Comparison of ENCODE assay signal across 21 cellular contexts in genomic region chr17:40806131-40806530, GRCh38. TPM values are rescaled to one million over a fixed set of nuclear protein-coding genes. Genes with fewer than 3 reads are reported as not detected.
DNase-seq lines count a peak whose midpoint lies in the region; ATAC-seq, FAIRE-seq and TF ChIP-seq lines count a peak whose summit lies in the region.
"Had no signal": no experiment of that assay in that cellular context is flagged by ENCODE, and none has a peak within 500 bp of the region (broad histone marks: within the 10 kb centered on the region; RNA-seq: fewer than 3 reads in every experiment).

No MANE protein-coding gene starts in this region.

- no peak for TF ChIP-seq RAD21 in SK-N-SH (IDR thresholded peaks at IDR 0.05; ENCODE audit: low read length)

- no peaks in the 10 kb centered on the region for H3K79me2 ChIP-seq in SK-N-SH (ENCODE audit: insufficient read depth)

- WGBS in SK-N-SH (ENCODE audit: low lambda C conversion rate): 16% methylated on average over 3 of the region's 3 CpGs

- no peak overlapping the region for H3K27ac ChIP-seq in SK-N-SH (ENCODE audit: low read depth in 2 of 2, low read length in 1 of 2)
- H3K27ac ChIP-seq: 22Rv1, HL-60, Peyer's patch had no signal

- H3K9me2 ChIP-seq in SK-N-SH: no peaks in the 10 kb centered on the region

- no peak for DNase-seq in SK-N-SH
- DNase-seq in bronchial epithelial cell (ENCODE audit: low read depth): no peak
- DNase-seq: DMS79 treated with DMSO at 0.1 percent for 48 hours, H7, IMR-90, Kasumi-1, MG63, NCI-H1092, NCI-H1436 treated with DMSO at 0.1 percent for 48 hours, NCI-H2029, NCI-H446 treated with DMSO at 0.1 percent for 48 hours, Peyer's patch had no signal

- H3K4me3 ChIP-seq in SK-N-SH (ENCODE audit: low read depth in 2 of 2, low read length in 1 of 2) (no peak overlapping the region), bronchial epithelial cell (ENCODE audit: low read depth, low read length) (no peak overlapping the region)
- H3K4me3 ChIP-seq: MG63, Peyer's patch had no signal

- peak; percentile 66 for FAIRE-seq in bronchial epithelial cell (lab: Jason Lieb, UNC)

- H4K20me1 ChIP-seq in SK-N-SH (ENCODE audit: insufficient read depth): no peaks in the 10 kb centered on the region

- no peaks in the 10 kb centered on the region for H3K36me3 ChIP-seq in SK-N-SH (replicated peaks in 1 of 2; ENCODE audit: control insufficient read depth in 1 of 2, insufficient read depth in 2 of 2, low read length in 1 of 2)
- no peaks in the 10 kb centered on the region for H3K36me3 ChIP-seq in bronchial epithelial cell (ENCODE audit: control insufficient read depth, insufficient read depth, low read length)
- H3K36me3 ChIP-seq: MG63, Peyer's patch had no signal

- H3K27me3 ChIP-seq in SK-N-SH (ENCODE audit: insufficient read depth) (peaks cover 48% of the 10 kb centered on the region), bronchial epithelial cell (ENCODE audit: control insufficient read depth, insufficient read depth, low read length) (no peaks in the 10 kb centered on the region)
- H3K27me3 ChIP-seq: MG63, Peyer's patch had no signal

- no peaks in the 10 kb centered on the region for H3K9me3 ChIP-seq in SK-N-SH
- H3K9me3 ChIP-seq: MG63, Peyer's patch had no signal

- H2AFZ ChIP-seq in SK-N-SH (ENCODE audit: low read depth): no peak overlapping the region

- no peak for TF ChIP-seq CTCF in SK-N-SH (IDR thresholded peaks at IDR 0.05)
- no peak for TF ChIP-seq CTCF in bronchial epithelial cell (IDR thresholded peaks at IDR 0.05; ENCODE audit: insufficient read depth, low read length, severe bottlenecking)

- no peak for TF ChIP-seq EP300 in SK-N-SH (IDR thresholded peaks at IDR 0.05; ENCODE audit: borderline replicate concordance in 1 of 2, low read depth in 1 of 2, low read length in 1 of 2)

- CTCF ChIA-PET in SK-N-SH (lab: Yijun Ruan, JAX): interaction anchor here (1.4 to 6.7 kb wide), 4 partner anchors 36 to 862 kb away, joined by 4 to 44 read pairs (median 8); no protein-coding TSS in a partner anchor

- ATAC-seq in SK-N-SH treated with all-trans-retinoic acid at 6 μM for 48 hours (no peak), GM18909 (IDR thresholded peaks at IDR 0.05; ENCODE audit: poor library complexity, unreplicated experiment) (no peak)
- ATAC-seq: Right ventricle myocardium inferior had no signal

- POLR2A ChIA-PET in SK-N-SH (lab: Yijun Ruan, JAX): no interaction called here

- H3K4me1 ChIP-seq in SK-N-SH (ENCODE audit: control insufficient read depth in 1 of 2, insufficient read depth in 2 of 2, low read depth in 1 of 2, low read length in 1 of 2): peaks cover 0 to 2% of the 10 kb centered on the region in 2 experiments; a peak in 1 of 4 replicates
- H3K4me1 ChIP-seq: Peyer's patch had no signal

- no peak overlapping the region for H3K4me2 ChIP-seq in SK-N-SH

- H3K9ac ChIP-seq in SK-N-SH: no peak overlapping the region

- no peaks in the 10 kb centered on the region for H3F3A ChIP-seq in SK-N-SH (replicated peaks; ENCODE audit: insufficient read depth)

TF ChIP-seq in SK-N-SH, 30 proteins besides CTCF, POLR2A, EP300 and RAD21 (continues in another document):
- TF ChIP-seq NFIC (IDR thresholded peaks at IDR 0.05; ENCODE audit: borderline replicate concordance) (no peak), POLR2AphosphoS5 (IDR thresholded peaks at IDR 0.05; ENCODE audit: low read depth, low read length) (no peak), YY1 (IDR thresholded peaks at IDR 0.05; ENCODE audit: low read depth) (no peak), EZH2phosphoT487 (IDR thresholded peaks at IDR 0.05; ENCODE audit: borderline replicate concordance, low read depth) (no peak), REST (IDR thresholded peaks at IDR 0.05; ENCODE audit: low read depth, low read length) (peak; percentile 86)
- TF ChIP-seq, protein P1, sequence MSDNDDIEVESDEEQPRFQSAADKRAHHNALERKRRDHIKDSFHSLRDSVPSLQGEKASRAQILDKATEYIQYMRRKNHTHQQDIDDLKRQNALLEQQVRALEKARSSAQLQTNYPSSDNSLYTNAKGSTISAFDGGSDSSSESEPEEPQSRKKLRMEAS (IDR thresholded peaks at IDR 0.05; ENCODE audit: low read depth): no peak

TF ChIP-seq in SK-N-SH treated with all-trans-retinoic acid at 6 μM for 48 hours, 23 proteins besides CTCF, POLR2A, EP300 and RAD21 (continues in another document):
- TF ChIP-seq ZNF8 (CRISPR knock-in tag; IDR thresholded peaks at IDR 0.05) (no peak), RARB (CRISPR knock-in tag; IDR thresholded peaks at IDR 0.05) (no peak), ZNF565 (CRISPR knock-in tag; conservative IDR thresholded peaks at IDR 0.05; ENCODE audit: low read depth) (no peak), ARNTL (CRISPR knock-in tag; IDR thresholded peaks at IDR 0.05; ENCODE audit: borderline replicate concordance, low read depth) (no peak), TSHZ2 (CRISPR knock-in tag; IDR thresholded peaks at IDR 0.05) (no peak), CSRNP3 (CRISPR knock-in tag; IDR thresholded peaks at IDR 0.05) (no peak), GLIS3 (CRISPR knock-in tag; IDR thresholded peaks at IDR 0.05) (no peak), TOX (CRISPR knock-in tag; IDR thresholded peaks at IDR 0.05; ENCODE audit: borderline replicate concordance) (no peak), ZNF70 (CRISPR knock-in tag; IDR thresholded peaks at IDR 0.05) (no peak), BACH2 (CRISPR knock-in tag; IDR thresholded peaks at IDR 0.05; ENCODE audit: borderline replicate concordance) (no peak), PPARA (CRISPR knock-in tag; IDR thresholded peaks at IDR 0.05; ENCODE audit: borderline replicate concordance) (no peak), ZFP3 (CRISPR knock-in tag; IDR thresholded peaks at IDR 0.05) (no peak)

RNA-seq across cellular contexts. Expression of gene KRT28, which starts 6.4 kb away (rescaled TPM):
- polyA plus RNA-seq in SK-N-SH (2012; rRNA removed): not detected in 2 replicates
- polyA plus RNA-seq in SK-N-SH (2012; cell fraction: cytosol; rRNA removed): not detected in 2 replicates
- polyA plus RNA-seq in SK-N-SH (2012; cell fraction: nucleus; rRNA removed): not detected in 2 replicates
- total RNA-seq in bronchial epithelial cell: not detected in 2 replicates
- total RNA-seq: G401, H7, HT1080, IMR-90, Right ventricle myocardium inferior, SK-MEL-5 had no signal
- polyA plus RNA-seq: AG04450, IMR-90 had no signal

RNA-seq across cellular contexts. Expression of gene KRT10, which starts 16.3 kb away (rescaled TPM):
- polyA plus RNA-seq in SK-N-SH (2012; rRNA removed): 17.1 and 31.6 TPM in 2 replicates
- polyA plus RNA-seq in SK-N-SH (2012; cell fraction: cytosol; rRNA removed): 49.3 and 65.9 TPM in 2 replicates
- 11.0 and 11.7 TPM in 2 replicates for polyA plus RNA-seq in SK-N-SH (2012; cell fraction: nucleus; rRNA removed)
- total RNA-seq in bronchial epithelial cell: 5.8 and 6.3 TPM in 2 replicates

RNA-seq across cellular contexts. Expression of gene KRT27, which starts 23.8 kb away (rescaled TPM):
- polyA plus RNA-seq in SK-N-SH (2012; rRNA removed): not detected in 2 replicates
- not detected in 2 replicates for polyA plus RNA-seq in SK-N-SH (2012; cell fraction: cytosol; rRNA removed)
- polyA plus RNA-seq in SK-N-SH (2012; cell fraction: nucleus; rRNA removed): not detected in 2 replicates
- total RNA-seq in bronchial epithelial cell: not detected in 2 replicates
- total RNA-seq: G401, H7, HT1080, IMR-90, Peyer's patch, Right ventricle myocardium inferior had no signal
- polyA plus RNA-seq: AG04450, IMR-90 had no signal

RNA-seq across cellular contexts. Expression of gene KRT26, which starts 34.1 kb away (rescaled TPM):
- polyA plus RNA-seq in SK-N-SH (2012; rRNA removed): not detected in 2 replicates
- polyA plus RNA-seq in SK-N-SH (2012; cell fraction: cytosol; rRNA removed): not detected in 2 replicates
- not detected in 2 replicates for polyA plus RNA-seq in SK-N-SH (2012; cell fraction: nucleus; rRNA removed)
- total RNA-seq in bronchial epithelial cell: not detected in 2 replicates
- total RNA-seq: G401, H7, HT1080, IMR-90, Peyer's patch, Right ventricle myocardium inferior, SK-MEL-5 had no signal
- polyA plus RNA-seq: AG04450, IMR-90 had no signal

RNA-seq across cellular contexts. Expression of gene KRT25, which starts 51.0 kb away (rescaled TPM):
- polyA plus RNA-seq in SK-N-SH (2012; rRNA removed): not detected in 2 replicates
- polyA plus RNA-seq in SK-N-SH (2012; cell fraction: cytosol; rRNA removed): not detected in 2 replicates
- polyA plus RNA-seq in SK-N-SH (2012; cell fraction: nucleus; rRNA removed): not detected in 2 replicates
- total RNA-seq in bronchial epithelial cell: not detected in 2 replicates
- total RNA-seq: G401, H7, HT1080, IMR-90, Peyer's patch, Right ventricle myocardium inferior had no signal
- polyA plus RNA-seq: AG04450, IMR-90 had no signal
